16 cellular contexts compared by ENCODE assay signal in the genomic region with DNA sequence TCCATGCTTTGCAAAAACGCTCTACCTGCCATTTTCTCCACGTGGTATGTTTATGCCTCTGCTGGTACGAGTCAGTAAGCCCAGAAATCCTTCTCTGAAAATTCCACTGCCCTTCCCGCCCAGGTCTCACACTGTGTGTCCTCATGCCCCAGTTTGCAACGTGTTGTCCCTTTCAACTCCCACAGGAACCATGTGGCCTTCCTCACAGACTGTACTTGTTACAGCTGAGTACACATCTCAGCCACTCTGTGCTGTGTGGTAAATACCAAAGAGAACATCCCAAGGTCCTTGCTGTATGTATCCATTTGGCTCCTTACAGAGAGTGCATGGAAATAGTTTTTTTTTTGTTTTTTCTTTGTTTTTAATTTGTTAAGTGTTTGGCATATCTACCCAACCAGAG.
"Had no signal": no experiment of that assay in that cellular context is flagged by ENCODE, and none has a peak within 500 bp of the region (broad histone marks: within the 10 kb centered on the region; RNA-seq: fewer than 3 reads in every experiment).

No MANE protein-coding gene starts in this region.

- H3K4me3 ChIP-seq: dorsolateral prefrontal cortex, prostate gland, SJSA1 had no signal

- H3K4me3 Mint-ChIP-seq: activated CD4-positive, alpha-beta T cell treated with anti-CD3 and anti-CD28 coated beads for 36 hours; activated CD8-positive, alpha-beta T cell treated with anti-CD3 and anti-CD28 coated beads for 36 hours; mesothelial cell of epicardium had no signal

- H3K4me1 Mint-ChIP-seq: mesothelial cell of epicardium had no signal

- H3K27ac ChIP-seq: brain microvascular endothelial cell, dorsolateral prefrontal cortex, prostate gland, SJSA1 had no signal

- H3K27ac Mint-ChIP-seq: activated CD4-positive, alpha-beta T cell treated with anti-CD3 and anti-CD28 coated beads for 36 hours; activated CD8-positive, alpha-beta T cell treated with anti-CD3 and anti-CD28 coated beads for 36 hours; mesothelial cell of epicardium had no signal

- H3K9me3 Mint-ChIP-seq: activated CD8-positive, alpha-beta T cell treated with anti-CD3 and anti-CD28 coated beads for 36 hours; mesothelial cell of epicardium had no signal

- ATAC-seq: activated CD4-positive, alpha-beta T cell treated with anti-CD3 and anti-CD28 coated beads for 36 hours; activated CD8-positive, alpha-beta T cell treated with anti-CD3 and anti-CD28 coated beads for 36 hours; esophagus mucosa had no signal

- DNase-seq: activated CD4-positive, alpha-beta T cell treated with anti-CD3 and anti-CD28 coated beads for 36 hours; activated CD8-positive, alpha-beta memory T cell treated with anti-CD3 and anti-CD28 coated beads, Interleukin-2, amount 50 U/mL, for 4 hours; activated CD8-positive, alpha-beta T cell treated with anti-CD3 and anti-CD28 coated beads for 36 hours; activated naive CD4-positive, alpha-beta T cell treated with Interleukin-2 at 50 U/mL for 16 hours; amniotic stem cell; brain microvascular endothelial cell; dorsolateral prefrontal cortex; glutamatergic neuron; nucleus accumbens; stimulated activated CD4-positive, alpha-beta T cell treated with anti-CD3 and anti-CD28 coated beads, Interleukin-4, amount 100 ng/mL, for 4 hours; SW 1271; T-helper 9 cell had no signal

- H3K9me3 ChIP-seq: prostate gland, SJSA1 had no signal

- H3K36me3 ChIP-seq: brain microvascular endothelial cell, prostate gland had no signal

- H3K27me3 ChIP-seq: brain microvascular endothelial cell, dorsolateral prefrontal cortex, SJSA1 had no signal

- H3K27me3 Mint-ChIP-seq: activated CD4-positive, alpha-beta T cell treated with anti-CD3 and anti-CD28 coated beads for 36 hours; activated CD8-positive, alpha-beta T cell treated with anti-CD3 and anti-CD28 coated beads for 36 hours had no signal
